ENCODE assay signal across 8 cellular contexts in the genomic region with DNA sequence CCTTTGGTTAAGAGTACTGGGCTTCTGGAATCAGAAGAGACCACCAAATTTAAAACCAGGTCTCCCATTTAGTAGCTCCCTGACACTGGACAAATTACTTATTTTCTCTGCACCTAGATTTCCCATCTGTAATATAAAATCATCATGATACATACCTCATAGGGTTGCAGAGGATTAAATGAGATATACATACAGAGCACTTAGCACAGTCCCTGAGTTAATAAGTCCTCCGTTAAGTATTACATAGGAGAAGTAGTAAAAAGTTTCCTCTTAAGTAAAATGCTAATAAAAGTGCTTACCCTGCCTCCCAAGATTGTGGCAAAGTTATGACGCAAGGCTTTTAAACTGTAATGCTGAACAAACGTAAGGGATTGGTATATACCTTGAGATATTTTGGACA. TPM values are rescaled to one million over a fixed set of nuclear protein-coding genes. Genes with fewer than 3 reads are reported as not detected.
DNase-seq lines count a peak whose midpoint lies in the region; ATAC-seq and TF ChIP-seq lines count a peak whose summit lies in the region.

No MANE protein-coding gene starts in this region.

- H4K8ac ChIP-seq in H9 (replicated peaks; ENCODE audit: insufficient read length, low read depth, low read length), result no peak overlapping the region

- H3K56ac ChIP-seq in H9 (ENCODE audit: insufficient read length, low read depth, low read length), result no peak overlapping the region

- peaks cover 0 to 2% (median 0%) of the 10 kb centered on the region in 7 donors for H3K9me3 Mint-ChIP-seq in CD14-positive monocyte
- peaks cover 0 to 8% of the 10 kb centered on the region in 2 experiments for H3K9me3 Mint-ChIP-seq in H9
- no peaks in the 10 kb centered on the region for H3K9me3 Mint-ChIP-seq in activated CD4-positive, alpha-beta memory T cell treated with anti-CD3 and anti-CD28 coated beads, Interleukin-2, amount 10 ng/mL, durations not matched to agents 7 days and 5 days

- H4K91ac ChIP-seq in H9 (ENCODE audit: insufficient read length, low read depth, low read length), result no peak overlapping the region

- H3K4ac ChIP-seq in H9 (ENCODE audit: low read depth, low read length), result no peak overlapping the region

- intact Hi-C loops in CD14-positive monocyte (cut with micrococcal nuclease), result no loop called here

- TF ChIP-seq CTCF in CD14-positive monocyte (IDR thresholded peaks at IDR 0.05) (no peak), H9 (conservative IDR thresholded peaks at IDR 0.05) (no peak), suprapubic skin (IDR thresholded peaks at IDR 0.05) (no peak)

- no peak overlapping the region for H3K14ac ChIP-seq in H9 (ENCODE audit: insufficient read depth, low read length)

- H2BK120ac ChIP-seq in H9 (ENCODE audit: low read depth, low read length, poor library complexity, severe bottlenecking), result no peak overlapping the region

- WGBS in H9 (ENCODE audit: extremely low coverage, insufficient read length, low lambda C conversion rate), result no CpG with 5 or more reads among the region's 3 CpGs
- WGBS in suprapubic skin, result 24% methylated on average over 3 of the region's 3 CpGs

- no peaks in the 10 kb centered on the region; the same call in 1 of the 2 replicates for H3K79me2 ChIP-seq in H9 (ENCODE audit: insufficient read depth, low read length)

- no peak overlapping the region for H2AK5ac ChIP-seq in H9 (ENCODE audit: insufficient read length, low read length)

- H3K4me1 Mint-ChIP-seq in CD14-positive monocyte (peaks cover 17% of the 10 kb centered on the region), H9 (peaks cover 5 to 8% of the 10 kb centered on the region in 2 experiments)
- H3K4me1 Mint-ChIP-seq in activated CD4-positive, alpha-beta memory T cell treated with anti-CD3 and anti-CD28 coated beads, Interleukin-2, amount 10 ng/mL, durations not matched to agents 7 days and 5 days, result peaks cover 19% of the 10 kb centered on the region

- no peak overlapping the region for H2BK15ac ChIP-seq in H9 (ENCODE audit: low read depth, low read length)

- no peak overlapping the region for H2AFZ ChIP-seq in H9 (ENCODE audit: low read length)

- POLR2A ChIA-PET in activated CD4-positive, alpha-beta memory T cell treated with anti-CD3 and anti-CD28 coated beads, Interleukin-2, amount 10 ng/mL, durations not matched to agents 7 days and 5 days (lab: Charles Lee), result no interaction called here

- H3K9me3 ChIP-seq in H9 (ENCODE audit: control insufficient read depth, low read depth, low read length) (no peaks in the 10 kb centered on the region), iPS-18a (ENCODE audit: control insufficient read depth, low read depth, low read length) (no peaks in the 10 kb centered on the region), suprapubic skin (no peaks in the 10 kb centered on the region)

- H3K79me1 ChIP-seq in H9 (ENCODE audit: insufficient read depth, low read depth, low read length, poor library complexity, severe bottlenecking), result no peaks in the 10 kb centered on the region

- H3K27ac ChIP-seq in H9 (ENCODE audit: insufficient read length, low read depth, low read length) (no peak overlapping the region), iPS-18a (ENCODE audit: low read length) (peak overlapping the region; percentile 41), suprapubic skin (peak overlapping the region; percentile 80)

- no peaks in the 10 kb centered on the region for H3K23me2 ChIP-seq in H9 (ENCODE audit: insufficient read length, low read depth, low read length, poor library complexity, severe bottlenecking)

- no peaks in the 10 kb centered on the region for H4K20me1 ChIP-seq in H9 (ENCODE audit: control insufficient read depth, insufficient read depth, insufficient read length)

- H3K36me3 Mint-ChIP-seq in CD14-positive monocyte (no peaks in the 10 kb centered on the region), H9 (ENCODE audit: insufficient read depth in 1 of 3, low read depth in 3 of 3) (peaks cover 0 to 5% (median 1%) of the 10 kb centered on the region in 3 experiments; a peak in 3 of 7 replicates)
- peaks cover 3% of the 10 kb centered on the region for H3K36me3 Mint-ChIP-seq in activated CD4-positive, alpha-beta memory T cell treated with anti-CD3 and anti-CD28 coated beads, Interleukin-2, amount 10 ng/mL, durations not matched to agents 7 days and 5 days (ENCODE audit: low read depth)

- H2BK5ac ChIP-seq in H9 (ENCODE audit: insufficient read length, low read length), result no peak overlapping the region

- H3K27ac Mint-ChIP-seq in CD14-positive monocyte (no peak overlapping the region), H9 (no peak overlapping the region; a peak in 2 of 7 replicates)
- H3K27ac Mint-ChIP-seq in activated CD4-positive, alpha-beta memory T cell treated with anti-CD3 and anti-CD28 coated beads, Interleukin-2, amount 10 ng/mL, durations not matched to agents 7 days and 5 days, result peak overlapping the region; percentile 94

- TF ChIP-seq POLR2A in suprapubic skin (IDR thresholded peaks at IDR 0.05), result no peak

- no peak overlapping the region for H2BK20ac ChIP-seq in H9 (ENCODE audit: low read depth, low read length, poor library complexity, severe bottlenecking)

- TF ChIP-seq EP300 in suprapubic skin (IDR thresholded peaks at IDR 0.05), result no peak

- H4K5ac ChIP-seq in H9 (ENCODE audit: insufficient read length, low read depth, low read length), result no peak overlapping the region

- no peak overlapping the region for H2BK12ac ChIP-seq in H9 (ENCODE audit: insufficient read length, low read depth, low read length)

- H3K4me1 ChIP-seq in H9 (ENCODE audit: insufficient read depth, low read length) (no peaks in the 10 kb centered on the region), iPS-18a (ENCODE audit: control insufficient read depth, low read depth, low read length) (peaks cover under 1% of the 10 kb centered on the region), suprapubic skin (peaks cover 2% of the 10 kb centered on the region)

- H3K27me3 ChIP-seq in H9 (ENCODE audit: insufficient read depth, low read length) (no peaks in the 10 kb centered on the region), iPS-18a (ENCODE audit: control insufficient read depth, insufficient read depth, low read length) (no peaks in the 10 kb centered on the region), suprapubic skin (no peaks in the 10 kb centered on the region)

- H3K4me3 ChIP-seq in iPS-18a (ENCODE audit: low read length) (peak overlapping the region; percentile 69), suprapubic skin (peak overlapping the region; percentile 59)

- H3T11ph ChIP-seq in H9 (ENCODE audit: low read length), result no peak overlapping the region

- DNase-seq in CD14-positive monocyte (ENCODE audit: low spot score) (no peak), H9 (no peak), suprapubic skin (ENCODE audit: low spot score in 2 of 2) (no peak), DMS79 (lab: John Stamatoyannopoulos, UW) (no peak), NCI-H2227 treated with DMSO at 0.1 percent for 48 hours (lab: John Stamatoyannopoulos, UW) (no peak)
- DNase-seq in activated CD4-positive, alpha-beta memory T cell treated with anti-CD3 and anti-CD28 coated beads, Interleukin-2, amount 10 ng/mL, durations not matched to agents 7 days and 5 days, result no peak

- H3K27me3 Mint-ChIP-seq in CD14-positive monocyte (ENCODE audit: low read depth in 3 of 3) (peaks cover 0 to 6% (median 3%) of the 10 kb centered on the region in 3 donors), H9 (ENCODE audit: low read depth) (no peaks in the 10 kb centered on the region)
- no peaks in the 10 kb centered on the region for H3K27me3 Mint-ChIP-seq in activated CD4-positive, alpha-beta memory T cell treated with anti-CD3 and anti-CD28 coated beads, Interleukin-2, amount 10 ng/mL, durations not matched to agents 7 days and 5 days

- H3K23ac ChIP-seq in H9 (ENCODE audit: insufficient read length, low read depth, low read length), result no peak overlapping the region

- H3K4me3 Mint-ChIP-seq in CD14-positive monocyte, result peak overlapping the region; percentile 92 to 100
- H3K4me3 Mint-ChIP-seq in H9, result peak overlapping the region; percentile 91 to 96
- H3K4me3 Mint-ChIP-seq in activated CD4-positive, alpha-beta memory T cell treated with anti-CD3 and anti-CD28 coated beads, Interleukin-2, amount 10 ng/mL, durations not matched to agents 7 days and 5 days, result peak overlapping the region; percentile 85

- H3K9ac ChIP-seq in H9 (ENCODE audit: extremely low read depth, insufficient read length, low read length), result peak overlapping the region; percentile 33
- peak overlapping the region; percentile 64 for H3K9ac ChIP-seq in iPS-18a (ENCODE audit: low read length)

- H3K18ac ChIP-seq in H9 (ENCODE audit: insufficient read length, low read depth, low read length), result no peak overlapping the region

- CTCF ChIA-PET in activated CD4-positive, alpha-beta memory T cell treated with anti-CD3 and anti-CD28 coated beads, Interleukin-2, amount 10 ng/mL, durations not matched to agents 7 days and 5 days (lab: Charles Lee), result no interaction called here

- H3K36me3 ChIP-seq in iPS-18a (ENCODE audit: control insufficient read depth, low read depth, low read length) (no peaks in the 10 kb centered on the region), suprapubic skin (no peaks in the 10 kb centered on the region)

- H3K4me2 ChIP-seq in H9 (ENCODE audit: insufficient read depth, insufficient read length, low read length), result peak overlapping the region; percentile 37

- no peak for ATAC-seq in HG02840 (IDR thresholded peaks at IDR 0.05; ENCODE audit: low FRiP score, unreplicated experiment)

RNA-seq across cellular contexts. Expression of gene CHIC1, which starts 0.5 kb away (rescaled TPM):
- under 1 TPM; 0.21 to 0.28 TPM for polyA plus RNA-seq in CD14-positive monocyte
- total RNA-seq in H9 (2021) (17.2 and 18.2 TPM in 2 replicates), suprapubic skin (10 to 100 TPM in 1 of 4 donors, 1 to 10 TPM in 3; 3.8 to 11.9 (median 7.0) TPM)
- 1 to 10 TPM; 6.5 TPM for total RNA-seq in activated CD4-positive, alpha-beta memory T cell treated with anti-CD3 and anti-CD28 coated beads, Interleukin-2, amount 10 ng/mL, durations not matched to agents 7 days and 5 days
